32 cellular contexts compared by ENCODE assay signal in genomic region chr20:4729265-4729664, GRCh38. TPM values are rescaled to one million over a fixed set of nuclear protein-coding genes. Genes with fewer than 3 reads are reported as not detected.
DNase-seq lines count a peak whose midpoint lies in the region; ATAC-seq and TF ChIP-seq lines count a peak whose summit lies in the region.
"Had no signal": no experiment of that assay in that cellular context is flagged by ENCODE, and none has a peak within 500 bp of the region (broad histone marks: within the 10 kb centered on the region; RNA-seq: fewer than 3 reads in every experiment).

No MANE protein-coding gene starts in this region.

- no peak overlapping the region for H3K4me3 Mint-ChIP-seq in activated naive CD4-positive, alpha-beta T cell treated with anti-CD3 and anti-CD28 coated beads for 36 hours
- H3K4me3 Mint-ChIP-seq in activated B cell treated with CpG ODN at 0.5 μM for 24 hours (no peak overlapping the region), memory B cell (no peak overlapping the region)
- H3K4me3 Mint-ChIP-seq: activated CD8-positive, alpha-beta memory T cell treated with anti-CD3 and anti-CD28 coated beads, Interleukin-2, amount 10 ng/mL, durations not matched to agents 7 days and 5 days; nephron progenitor cell had no signal

- POLR2A ChIA-PET in activated B cell treated with CpG ODN at 0.5 μM for 24 hours (lab: Charles Lee), result no interaction called here

- H3K4me1 ChIP-seq in GM23248 (ENCODE audit: insufficient read depth), result peaks cover 13% of the 10 kb centered on the region; the same call in 1 of the 2 replicates
- H3K4me1 ChIP-seq: colonic mucosa had no signal

- no peak overlapping the region for H3K4me3 ChIP-seq in GM23248
- H3K4me3 ChIP-seq: cardiac muscle cell, colonic mucosa, skin epidermis had no signal

- H3K27me3 Mint-ChIP-seq in activated naive CD4-positive, alpha-beta T cell treated with anti-CD3 and anti-CD28 coated beads for 36 hours (ENCODE audit: low read depth), result peaks cover 2% of the 10 kb centered on the region
- H3K27me3 Mint-ChIP-seq in activated B cell treated with CpG ODN at 0.5 μM for 24 hours (peaks cover 11% of the 10 kb centered on the region), memory B cell (peaks cover 9% of the 10 kb centered on the region)

- H3K36me3 ChIP-seq in GM23248 (ENCODE audit: low read depth), result no peaks in the 10 kb centered on the region
- H3K36me3 ChIP-seq: cardiac muscle cell, colonic mucosa had no signal

- TF ChIP-seq CTCF in activated B cell treated with CpG ODN at 0.5 μM for 24 hours (IDR thresholded peaks at IDR 0.05), result no peak

- H3K79me2 ChIP-seq in GM23248 (ENCODE audit: insufficient read depth), result no peaks in the 10 kb centered on the region

- H3F3A ChIP-seq in GM23248 (ENCODE audit: insufficient read depth), result 0 out of 2 replicates have a peak, but pooled peaks cover 7% of the 10 kb centered on the region

- in situ Hi-C loops in GM23248 (cut with MboI), result no loop called here

- peaks cover 9% of the 10 kb centered on the region; the same call in 1 of the 2 replicates for H3K27me3 ChIP-seq in GM23248 (replicated peaks; ENCODE audit: insufficient read depth)
- H3K27me3 ChIP-seq: cardiac muscle cell, colonic mucosa had no signal

- no peaks in the 10 kb centered on the region for H3K9me3 Mint-ChIP-seq in activated naive CD4-positive, alpha-beta T cell treated with anti-CD3 and anti-CD28 coated beads for 36 hours
- no peaks in the 10 kb centered on the region for H3K9me3 Mint-ChIP-seq in activated B cell treated with CpG ODN at 0.5 μM for 24 hours
- H3K9me3 Mint-ChIP-seq in memory B cell, result no peaks in the 10 kb centered on the region
- H3K9me3 Mint-ChIP-seq: nephron progenitor cell had no signal

- no peaks in the 10 kb centered on the region for H3K36me3 Mint-ChIP-seq in activated naive CD4-positive, alpha-beta T cell treated with anti-CD3 and anti-CD28 coated beads for 36 hours (ENCODE audit: low read depth)
- no peaks in the 10 kb centered on the region for H3K36me3 Mint-ChIP-seq in activated B cell treated with CpG ODN at 0.5 μM for 24 hours (ENCODE audit: low read depth)
- H3K36me3 Mint-ChIP-seq in memory B cell, result no peaks in the 10 kb centered on the region
- H3K36me3 Mint-ChIP-seq: activated CD8-positive, alpha-beta memory T cell treated with anti-CD3 and anti-CD28 coated beads, Interleukin-2, amount 10 ng/mL, durations not matched to agents 7 days and 5 days had no signal

- H3K4me1 Mint-ChIP-seq in activated naive CD4-positive, alpha-beta T cell treated with anti-CD3 and anti-CD28 coated beads for 36 hours (ENCODE audit: low read depth), result peaks cover 13% of the 10 kb centered on the region
- peaks cover 19% of the 10 kb centered on the region for H3K4me1 Mint-ChIP-seq in activated B cell treated with CpG ODN at 0.5 μM for 24 hours
- H3K4me1 Mint-ChIP-seq in memory B cell, result peaks cover 11% of the 10 kb centered on the region
- H3K4me1 Mint-ChIP-seq: nephron progenitor cell had no signal

- no peak overlapping the region for H3K4me2 ChIP-seq in GM23248 (ENCODE audit: unreplicated experiment)
- H3K4me2 ChIP-seq: SK-N-SH had no signal

- CTCF ChIA-PET in activated naive CD4-positive, alpha-beta T cell treated with anti-CD3 and anti-CD28 coated beads for 36 hours (lab: Charles Lee), result interaction anchor here (1.2 kb wide), 1 partner anchor 137 kb away, joined by 4 read pairs; no protein-coding TSS in a partner anchor
- CTCF ChIA-PET in activated B cell treated with CpG ODN at 0.5 μM for 24 hours (lab: Charles Lee), result no interaction called here

- H3K27ac Mint-ChIP-seq in activated naive CD4-positive, alpha-beta T cell treated with anti-CD3 and anti-CD28 coated beads for 36 hours, result no peak overlapping the region
- no peak overlapping the region for H3K27ac Mint-ChIP-seq in activated B cell treated with CpG ODN at 0.5 μM for 24 hours
- peak overlapping the region; percentile 50 for H3K27ac Mint-ChIP-seq in memory B cell
- H3K27ac Mint-ChIP-seq: activated CD8-positive, alpha-beta memory T cell treated with anti-CD3 and anti-CD28 coated beads, Interleukin-2, amount 10 ng/mL, durations not matched to agents 7 days and 5 days; nephron progenitor cell had no signal

- no peaks in the 10 kb centered on the region for H3K9me3 ChIP-seq in GM23248 (ENCODE audit: low read depth)
- H3K9me3 ChIP-seq: colonic mucosa, SK-N-SH had no signal

- H3K9me2 ChIP-seq in GM23248 (ENCODE audit: insufficient read depth), result no peaks in the 10 kb centered on the region
- H3K9me2 ChIP-seq: SK-N-SH had no signal

- no peak overlapping the region for H3K9ac ChIP-seq in GM23248
- H3K9ac ChIP-seq: SK-N-SH had no signal

- no peaks in the 10 kb centered on the region for H4K20me1 ChIP-seq in GM23248 (ENCODE audit: insufficient read depth)

- H2AFZ ChIP-seq in GM23248, result no peak overlapping the region

- 78 to 81% methylated on average over 5 of the region's 5 CpGs for WGBS in GM23248 (ENCODE audit: low coverage in 1 of 2, low lambda C conversion rate in 2 of 2, missing lambda C conversion rate in 2 of 2), 2 experiments

- peak; percentile 41 for DNase-seq in activated naive CD4-positive, alpha-beta T cell treated with anti-CD3 and anti-CD28 coated beads for 36 hours
- DNase-seq in activated naive CD4-positive, alpha-beta T cell treated with Interleukin-2 at 50 U/mL for 16 hours, result no peak
- DNase-seq in GM23248 (peak; percentile 16), activated B cell treated with CpG ODN at 0.5 μM for 24 hours (no peak), memory B cell (ENCODE audit: low spot score in 2 of 2) (no peak), superior temporal gyrus (ENCODE audit: extremely low spot score) (no peak), DMS79 (lab: John Stamatoyannopoulos, UW) (no peak), OCI-M2 (lab: John Stamatoyannopoulos, UW; ENCODE audit: unreplicated experiment) (no peak)
- DNase-seq: activated CD8-positive, alpha-beta memory T cell treated with anti-CD3 and anti-CD28 coated beads, Interleukin-2, amount 10 ng/mL, durations not matched to agents 7 days and 5 days; C1 segment of cervical spinal cord; colonic mucosa; effector CD8-positive, alpha-beta T cell; erythroblast; foreskin fibroblast; Karpas-422; NCI-H1436; NCI-H2081 treated with DMSO at 0.1 percent for 48 hours; NCI-H2227 treated with DMSO at 0.1 percent for 48 hours; NCI-H526; nephron progenitor cell; NK-92 treated with Interleukin-12 subunit alpha and Interleukin-12 subunit beta, amount 100 ng/mL, for 24 hours; PC-3; SK-N-SH; stimulated activated CD4-positive, alpha-beta T cell treated with anti-CD3 and anti-CD28 coated beads, Interleukin-2, amount 100 ng/mL, for 24 hours had no signal

- intact Hi-C loops in activated naive CD4-positive, alpha-beta T cell treated with anti-CD3 and anti-CD28 coated beads for 36 hours (cut with micrococcal nuclease), result no loop called here
- intact Hi-C loops in activated B cell treated with CpG ODN at 0.5 μM for 24 hours (cut with micrococcal nuclease), result loop anchor here (10.0 kb wide), 1 partner anchor 716 kb away; no protein-coding TSS in a partner anchor

- H3K27ac ChIP-seq in GM23248, result no peak overlapping the region
- H3K27ac ChIP-seq: cardiac muscle cell, colonic mucosa, skin epidermis had no signal

- ATAC-seq in activated B cell treated with CpG ODN at 0.5 μM for 24 hours (ENCODE audit: low read depth), result peak; percentile 35
- no peak for ATAC-seq in memory B cell (ENCODE audit: low read depth)
- ATAC-seq: activated CD8-positive, alpha-beta memory T cell treated with anti-CD3 and anti-CD28 coated beads, Interleukin-2, amount 10 ng/mL, durations not matched to agents 7 days and 5 days; PC-3; Right ventricle myocardium inferior had no signal

RNA-seq across cellular contexts. Expression of gene PRND, which starts 7.6 kb away (rescaled TPM):
- total RNA-seq in activated naive CD4-positive, alpha-beta T cell treated with anti-CD3 and anti-CD28 coated beads for 36 hours, result not detected
- not detected in 2 replicates for total RNA-seq in GM23248 (2014; rRNA removed; shearing (Covaris generic))
- polyA plus RNA-seq in GM23248 (2016; fragmentation: Nextera tagmentation; extraction: Ambion mirVana), result not detected in 2 replicates
- not detected in 2 replicates for total RNA-seq in activated B cell treated with CpG ODN at 0.5 μM for 24 hours
- total RNA-seq: activated CD8-positive, alpha-beta memory T cell treated with anti-CD3 and anti-CD28 coated beads, Interleukin-2, amount 10 ng/mL, durations not matched to agents 7 days and 5 days; astrocyte; G401; osteocyte; PC-3; Right ventricle myocardium inferior; T-helper 1 cell treated with Interleukin-12 subunit alpha and Interleukin-12 subunit beta and Interleukin-4 antibody, amounts not matched to agents 30 ng/mL and 1 ng/mL, for 36 hours; ureter had no signal
- polyA plus RNA-seq: cardiac muscle cell, SK-N-SH had no signal

RNA-seq across cellular contexts. Expression of gene PRNP, which starts 43.0 kb away (rescaled TPM):
- total RNA-seq in activated naive CD4-positive, alpha-beta T cell treated with anti-CD3 and anti-CD28 coated beads for 36 hours, result 10 to 100 TPM; 37.4 to 37.6 TPM
- total RNA-seq in GM23248 (2014; rRNA removed; shearing (Covaris generic)), result 388 and 407 TPM in 2 replicates
- polyA plus RNA-seq in GM23248 (2016; fragmentation: Nextera tagmentation; extraction: Ambion mirVana), result 498 and 506 TPM in 2 replicates
- 34.2 and 35.9 TPM in 2 replicates for total RNA-seq in activated B cell treated with CpG ODN at 0.5 μM for 24 hours

Comparison
In these comparisons a context has a peak if more than half of its experiments do, and no peak if none do; other contexts are left out.
1. DNase-seq: peak in activated naive CD4-positive, alpha-beta T cell treated with anti-CD3 and anti-CD28 coated beads for 36 hours (single experiment) and GM23248 (single experiment); none in activated naive CD4-positive, alpha-beta T cell treated with Interleukin-2 at 50 U/mL for 16 hours (single experiment), activated B cell treated with CpG ODN at 0.5 μM for 24 hours (single experiment), memory B cell (0 of 2), superior temporal gyrus (single experiment), DMS79 (single experiment) and OCI-M2 (single experiment).
2. RNA of gene PRNP, which starts 43.0 kb away (total RNA-seq): 388 to 407 TPM in GM23248; 37.4 to 37.6 TPM in activated naive CD4-positive, alpha-beta T cell treated with anti-CD3 and anti-CD28 coated beads for 36 hours and 34.2 to 35.9 TPM in activated B cell treated with CpG ODN at 0.5 μM for 24 hours; every median in the first group is over 10 times any median in the second.